1 cellular context compared by ENCODE assay signal in genomic region chr10:104255244-104255981, GRCh38.
TF ChIP-seq lines count a peak whose summit lies in the region.

No MANE protein-coding gene starts in this region.

TF ChIP-seq in HepG2, 621 proteins besides CTCF, POLR2A, EP300 and RAD21 (continued from another document):
- TF ChIP-seq ZGPAT (CRISPR knock-in tag; IDR thresholded peaks at IDR 0.05), result no peak
- TF ChIP-seq, protein P1, sequence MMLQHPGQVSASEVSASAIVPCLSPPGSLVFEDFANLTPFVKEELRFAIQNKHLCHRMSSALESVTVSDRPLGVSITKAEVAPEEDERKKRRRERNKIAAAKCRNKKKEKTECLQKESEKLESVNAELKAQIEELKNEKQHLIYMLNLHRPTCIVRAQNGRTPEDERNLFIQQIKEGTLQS (CRISPR knock-in tag; IDR thresholded peaks at IDR 0.05), result no peak
- no peak for TF ChIP-seq CREB1 (IDR thresholded peaks at IDR 0.05)
- TF ChIP-seq CREB1 (CRISPR knock-in tag; IDR thresholded peaks at IDR 0.05), result no peak
- TF ChIP-seq MEIS1 (CRISPR knock-in tag; IDR thresholded peaks at IDR 0.05; ENCODE audit: borderline replicate concordance), result no peak
- no peak for TF ChIP-seq ISL2 (CRISPR knock-in tag; IDR thresholded peaks at IDR 0.05)
- TF ChIP-seq MIER3 (CRISPR knock-in tag; IDR thresholded peaks at IDR 0.05; ENCODE audit: borderline replicate concordance), result no peak
- no peak for TF ChIP-seq GATAD2A (CRISPR knock-in tag; IDR thresholded peaks at IDR 0.05)
- TF ChIP-seq KDM6A (CRISPR knock-in tag; IDR thresholded peaks at IDR 0.05; ENCODE audit: low read depth), result no peak
- TF ChIP-seq SIX1 (CRISPR knock-in tag; IDR thresholded peaks at IDR 0.05; ENCODE audit: borderline replicate concordance), result 0 out of 2 replicates have a peak, but pooled peaks have one; percentile 32
- TF ChIP-seq MAFK (conservative IDR thresholded peaks at IDR 0.05 in 1 of 2, IDR thresholded peaks at IDR 0.05 in 1 of 2; ENCODE audit: low read length in 2 of 2), result no peak
- TF ChIP-seq ZNF589 (CRISPR knock-in tag; conservative IDR thresholded peaks at IDR 0.05), result no peak
- TF ChIP-seq ZNF879 (CRISPR knock-in tag; IDR thresholded peaks at IDR 0.05), result no peak
- TF ChIP-seq, protein P2, sequence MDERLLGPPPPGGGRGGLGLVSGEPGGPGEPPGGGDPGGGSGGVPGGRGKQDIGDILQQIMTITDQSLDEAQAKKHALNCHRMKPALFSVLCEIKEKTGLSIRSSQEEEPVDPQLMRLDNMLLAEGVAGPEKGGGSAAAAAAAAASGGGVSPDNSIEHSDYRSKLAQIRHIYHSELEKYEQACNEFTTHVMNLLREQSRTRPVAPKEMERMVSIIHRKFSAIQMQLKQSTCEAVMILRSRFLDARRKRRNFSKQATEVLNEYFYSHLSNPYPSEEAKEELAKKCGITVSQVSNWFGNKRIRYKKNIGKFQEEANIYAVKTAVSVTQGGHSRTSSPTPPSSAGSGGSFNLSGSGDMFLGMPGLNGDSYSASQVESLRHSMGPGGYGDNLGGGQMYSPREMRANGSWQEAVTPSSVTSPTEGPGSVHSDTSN (CRISPR knock-in tag; IDR thresholded peaks at IDR 0.05), result no peak
- TF ChIP-seq MEIS2 (CRISPR knock-in tag; IDR thresholded peaks at IDR 0.05), result no peak
